28 cellular contexts compared by ENCODE assay signal in the genomic region with DNA sequence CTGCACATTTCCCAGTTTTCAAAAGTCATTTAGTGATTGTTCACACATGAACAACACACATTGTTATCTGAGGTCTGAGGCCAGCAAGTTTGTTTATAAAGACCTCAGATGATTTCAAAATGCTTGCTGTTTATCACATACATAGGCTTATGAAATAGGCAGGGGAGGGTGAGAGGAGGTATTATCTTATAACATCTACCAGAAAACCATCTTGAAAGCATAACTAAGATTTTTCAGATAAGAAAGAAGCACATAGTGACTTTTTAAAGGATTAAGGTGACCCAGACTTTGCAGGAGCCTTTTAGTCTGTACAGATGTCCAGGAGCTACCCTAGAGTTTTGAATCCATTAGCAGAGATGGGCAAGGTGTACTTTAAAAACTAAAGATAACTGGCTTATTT.
DNase-seq lines count a peak whose midpoint lies in the region; TF ChIP-seq lines count a peak whose summit lies in the region.
"Had no signal": no experiment of that assay in that cellular context is flagged by ENCODE, and none has a peak within 500 bp of the region (broad histone marks: within the 10 kb centered on the region; RNA-seq: fewer than 3 reads in every experiment).

No MANE protein-coding gene starts in this region.

- H3K4me3 ChIP-seq in GM23248 (no peak overlapping the region), SK-N-SH (ENCODE audit: low read depth in 2 of 2, low read length in 1 of 2) (no peak overlapping the region), fibroblast of lung (replicated peaks in 1 of 4; ENCODE audit: control extremely low read depth in 1 of 4, insufficient read depth in 1 of 4, low read depth in 3 of 4, low read length in 4 of 4) (no peak overlapping the region), smooth muscle cell (no peak overlapping the region), Peyer's patch (no peak overlapping the region)
- H3K4me3 ChIP-seq: dorsolateral prefrontal cortex, heart left ventricle, spleen, thoracic aorta had no signal

- POLR2A ChIA-PET in SK-N-SH (lab: Yijun Ruan, JAX) = no interaction called here

- H3K9ac ChIP-seq in GM23248 (0 out of 2 replicates have a peak overlapping the region, but pooled peaks have one; percentile 12), SK-N-SH (no peak overlapping the region), fibroblast of lung (ENCODE audit: insufficient read depth, low read length) (no peak overlapping the region), smooth muscle cell (ENCODE audit: low read depth) (no peak overlapping the region)

- no peaks in the 10 kb centered on the region for H3K9me2 ChIP-seq in GM23248 (ENCODE audit: insufficient read depth)
- no peaks in the 10 kb centered on the region for H3K9me2 ChIP-seq in SK-N-SH

- no peak for TF ChIP-seq POLR2A in Peyer's patch (IDR thresholded peaks at IDR 0.05)

- CTCF ChIA-PET in SK-N-SH (lab: Yijun Ruan, JAX) = interaction anchor here (0.7 kb wide), 1 partner anchor 16 kb away, joined by 3 read pairs; no protein-coding TSS in a partner anchor

- no peaks in the 10 kb centered on the region for H3K9me3 ChIP-seq in GM23248 (ENCODE audit: low read depth)
- no peaks in the 10 kb centered on the region for H3K9me3 ChIP-seq in SK-N-SH
- H3K9me3 ChIP-seq in fibroblast of lung (ENCODE audit: control insufficient read depth, insufficient read depth, low read depth, low read length) = no peaks in the 10 kb centered on the region
- no peaks in the 10 kb centered on the region for H3K9me3 ChIP-seq in smooth muscle cell (replicated peaks; ENCODE audit: low read depth)
- H3K9me3 ChIP-seq in Peyer's patch = peaks cover 0 to 3% (median 0%) of the 10 kb centered on the region in 4 donors

- in situ Hi-C loops in GM23248 (cut with MboI) = no loop called here

- TF ChIP-seq EP300 in SK-N-SH (IDR thresholded peaks at IDR 0.05; ENCODE audit: borderline replicate concordance in 1 of 2, low read depth in 1 of 2, low read length in 1 of 2) = no peak

- no peaks in the 10 kb centered on the region for H4K20me1 ChIP-seq in GM23248 (ENCODE audit: insufficient read depth)
- no peaks in the 10 kb centered on the region for H4K20me1 ChIP-seq in SK-N-SH (ENCODE audit: insufficient read depth)
- H4K20me1 ChIP-seq in fibroblast of lung (ENCODE audit: control insufficient read depth, extremely low read depth, insufficient read depth, low read length) = no peaks in the 10 kb centered on the region
- no peaks in the 10 kb centered on the region for H4K20me1 ChIP-seq in smooth muscle cell (ENCODE audit: low read depth)

- TF ChIP-seq CTCF in SK-N-SH (IDR thresholded peaks at IDR 0.05) (no peak), fibroblast of lung (conservative IDR thresholded peaks at IDR 0.05 in 1 of 2, IDR thresholded peaks at IDR 0.05 in 1 of 2; ENCODE audit: low read depth in 1 of 2, low read length in 2 of 2) (no peak), smooth muscle cell (IDR thresholded peaks at IDR 0.05; ENCODE audit: borderline replicate concordance, insufficient read depth, poor library complexity, severe bottlenecking) (no peak), Peyer's patch (IDR thresholded peaks at IDR 0.05) (no peak)

- H3K79me2 ChIP-seq in GM23248 (ENCODE audit: insufficient read depth) (no peaks in the 10 kb centered on the region), SK-N-SH (ENCODE audit: insufficient read depth) (no peaks in the 10 kb centered on the region), fibroblast of lung (ENCODE audit: control insufficient read depth, insufficient read depth, low read length) (no peaks in the 10 kb centered on the region), smooth muscle cell (ENCODE audit: low read depth) (no peaks in the 10 kb centered on the region)

- H3F3A ChIP-seq in GM23248 (ENCODE audit: insufficient read depth) (peaks cover 18% of the 10 kb centered on the region; the same call in 1 of the 2 replicates), SK-N-SH (replicated peaks; ENCODE audit: insufficient read depth) (peaks cover 5% of the 10 kb centered on the region), smooth muscle cell (ENCODE audit: low read depth) (no peaks in the 10 kb centered on the region)

- H3K27me3 ChIP-seq in GM23248 (replicated peaks; ENCODE audit: insufficient read depth) (no peaks in the 10 kb centered on the region), SK-N-SH (ENCODE audit: insufficient read depth) (no peaks in the 10 kb centered on the region), fibroblast of lung (ENCODE audit: control insufficient read depth, insufficient read depth, low read length) (no peaks in the 10 kb centered on the region), smooth muscle cell (ENCODE audit: low read depth) (no peaks in the 10 kb centered on the region), Peyer's patch (no peaks in the 10 kb centered on the region)
- H3K27me3 ChIP-seq: heart left ventricle, spleen had no signal

- DNase-seq in GM23248 = peak; percentile 36
- no peak for DNase-seq in SK-N-SH
- peak; percentile 33 to 59 for DNase-seq in fibroblast of lung (ENCODE audit: low read depth in 2 of 2)
- DNase-seq in smooth muscle cell (lab: John Stamatoyannopoulos, UW; ENCODE audit: unreplicated experiment) = no peak
- DNase-seq in Peyer's patch = no peak
- DNase-seq in stimulated activated naive CD4-positive, alpha-beta T cell (lab: John Stamatoyannopoulos, UW) = no peak
- DNase-seq in central memory CD4-positive, alpha-beta T cell = no peak
- DNase-seq: activated CD4-positive, alpha-beta T cell treated with anti-CD3 and anti-CD28 coated beads, Interleukin-2, amount 10 ng/mL, durations not matched to agents 24 days and 14 days; activated effector memory CD4-positive, alpha-beta T cell treated with anti-CD3 and anti-CD28 coated beads, Interleukin-2, amount 50 U/mL, for 16 hours; activated naive CD8-positive, alpha-beta T cell treated with anti-CD3 and anti-CD28 coated beads, Interleukin-2, amount 10 ng/mL, durations not matched to agents 7 days and 5 days; CD8-positive, alpha-beta memory T cell; cerebellar nuclear complex; dorsolateral prefrontal cortex; heart left ventricle; kidney; left ventricle myocardium superior; NCI-H1417 treated with DMSO at 0.1 percent for 48 hours; NCI-H2081 treated with DMSO at 0.1 percent for 48 hours; NCI-H2227 treated with DMSO at 0.1 percent for 48 hours; NCI-H69; posterior cingulate gyrus; right cardiac atrium; SHP77 treated with DMSO at 0.1 percent for 48 hours; spleen; stimulated activated CD4-positive, alpha-beta T cell treated with anti-CD3 and anti-CD28 coated beads, Interleukin-2, amount 100 ng/mL, for 24 hours; T1000; WERI-Rb-1 had no signal

- peak overlapping the region; percentile 45 for H3K27ac ChIP-seq in GM23248
- peak overlapping the region in 1 of 2 experiments; percentile 34; a peak in 1 of 4 replicates for H3K27ac ChIP-seq in SK-N-SH (ENCODE audit: low read depth in 2 of 2, low read length in 1 of 2)
- no peak overlapping the region for H3K27ac ChIP-seq in fibroblast of lung (ENCODE audit: insufficient read depth, low read length)
- peak overlapping the region; percentile 8 for H3K27ac ChIP-seq in smooth muscle cell (ENCODE audit: low read depth)
- no peak overlapping the region for H3K27ac ChIP-seq in Peyer's patch
- H3K27ac ChIP-seq: dorsolateral prefrontal cortex, heart left ventricle, spleen, thoracic aorta, WERI-Rb-1 had no signal

- H3K4me2 ChIP-seq in GM23248 (ENCODE audit: unreplicated experiment) (peak overlapping the region; percentile 21), SK-N-SH (no peak overlapping the region), fibroblast of lung (ENCODE audit: extremely low read depth, insufficient read depth, low read length) (no peak overlapping the region), smooth muscle cell (peak overlapping the region; percentile 60)

- H3K4me1 ChIP-seq in GM23248 (ENCODE audit: insufficient read depth) (peaks cover 18% of the 10 kb centered on the region), SK-N-SH (ENCODE audit: control insufficient read depth in 1 of 2, insufficient read depth in 2 of 2, low read depth in 1 of 2, low read length in 1 of 2) (no peaks in the 10 kb centered on the region; a peak in 2 of 4 replicates), fibroblast of lung (ENCODE audit: control insufficient read depth, extremely low read depth, insufficient read depth, low read length) (no peaks in the 10 kb centered on the region), smooth muscle cell (ENCODE audit: low read depth) (peaks cover 8% of the 10 kb centered on the region), Peyer's patch (no peaks in the 10 kb centered on the region)
- H3K4me1 ChIP-seq: spleen had no signal

- H2AFZ ChIP-seq in GM23248 (peak overlapping the region; percentile 67), SK-N-SH (ENCODE audit: low read depth) (no peak overlapping the region), fibroblast of lung (ENCODE audit: low read length) (no peak overlapping the region), smooth muscle cell (ENCODE audit: low read depth) (no peak overlapping the region)

- no peaks in the 10 kb centered on the region for H3K36me3 ChIP-seq in GM23248 (ENCODE audit: low read depth)
- no peaks in the 10 kb centered on the region for H3K36me3 ChIP-seq in SK-N-SH (replicated peaks in 1 of 2; ENCODE audit: control insufficient read depth in 1 of 2, insufficient read depth in 2 of 2, low read length in 1 of 2)
- H3K36me3 ChIP-seq in fibroblast of lung (ENCODE audit: control insufficient read depth, insufficient read depth, low read length) = no peaks in the 10 kb centered on the region
- H3K36me3 ChIP-seq in smooth muscle cell (ENCODE audit: low read depth) = no peaks in the 10 kb centered on the region
- no peaks in the 10 kb centered on the region for H3K36me3 ChIP-seq in Peyer's patch
- H3K36me3 ChIP-seq: heart left ventricle, spleen, thoracic aorta, WERI-Rb-1 had no signal

- TF ChIP-seq RAD21 in SK-N-SH (IDR thresholded peaks at IDR 0.05; ENCODE audit: low read length) = no peak

TF ChIP-seq in SK-N-SH, 30 proteins besides CTCF, POLR2A, EP300 and RAD21:
- TF ChIP-seq GATA2 (CRISPR knock-in tag; IDR thresholded peaks at IDR 0.05) = peak; percentile 12; the same call in 1 of the 2 replicates
- TF ChIP-seq NFIC (IDR thresholded peaks at IDR 0.05; ENCODE audit: borderline replicate concordance) = no peak

Comparison
In these comparisons a context has a peak if more than half of its experiments do, and no peak if none do; other contexts are left out.
1. DNase-seq: peak in GM23248 (single experiment) and fibroblast of lung (2 of 2); none in SK-N-SH (single experiment), smooth muscle cell (single experiment), Peyer's patch (0 of 3), stimulated activated naive CD4-positive, alpha-beta T cell (0 of 6) and central memory CD4-positive, alpha-beta T cell (single experiment).
2. H3K27ac ChIP-seq: peak in GM23248 (single experiment) and smooth muscle cell (single experiment); none in fibroblast of lung (single experiment) and Peyer's patch (0 of 4).
3. H3K4me2 ChIP-seq: peak in GM23248 (single experiment) and smooth muscle cell (single experiment); none in SK-N-SH (single experiment) and fibroblast of lung (single experiment).